ENCODE assay signal across 8 cellular contexts in genomic region chr7:86152926-86153325, GRCh38.
"Had no signal": no experiment of that assay in that cellular context is flagged by ENCODE, and none has a peak within 500 bp of the region (broad histone marks: within the 10 kb centered on the region; RNA-seq: fewer than 3 reads in every experiment).

No MANE protein-coding gene starts in this region.

- H3K27ac Mint-ChIP-seq: GM23338, H9, HFFc6 had no signal

- ATAC-seq: GM23338, HCT116 had no signal

- H3K4me3 ChIP-seq: GM23248, GM23338 had no signal

- H3K4me1 Mint-ChIP-seq: GM23338, H9 had no signal

- H3K4me3 Mint-ChIP-seq: GM23338, H9, HFFc6 had no signal

- H3K9me3 Mint-ChIP-seq: H9 had no signal

- DNase-seq: GM23248, GOT3, H7, H9, HCEC 1CT, HFFc6 had no signal
